ENCODE assay signal across 16 cellular contexts in genomic region chr12:25906651-25907340, GRCh38. TPM values are rescaled to one million over a fixed set of nuclear protein-coding genes. Genes with fewer than 3 reads are reported as not detected.
A peak's percentile ranks its signal among the peaks of the same experiment; 100 is the strongest.
DNase-seq lines count a peak whose midpoint lies in the region; ATAC-seq and TF ChIP-seq lines count a peak whose summit lies in the region.
"Had no signal": no experiment of that assay in that cellular context is flagged by ENCODE, and none has a peak within 500 bp of the region (broad histone marks: within the 10 kb centered on the region; RNA-seq: fewer than 3 reads in every experiment).

No MANE protein-coding gene starts in this region.

- no peaks in the 10 kb centered on the region for H3K36me3 Mint-ChIP-seq in activated naive CD4-positive, alpha-beta T cell treated with anti-CD3 and anti-CD28 coated beads, Interleukin-2, amount 50 U/mL, for 72 hours
- H3K36me3 Mint-ChIP-seq: CD14-positive monocyte; CD4-positive, alpha-beta memory T cell had no signal

- H3K27ac Mint-ChIP-seq in activated naive CD4-positive, alpha-beta T cell treated with anti-CD3 and anti-CD28 coated beads, Interleukin-2, amount 50 U/mL, for 72 hours: no peak overlapping the region
- H3K27ac Mint-ChIP-seq: CD14-positive monocyte; CD4-positive, alpha-beta memory T cell; H9 had no signal

- no peak overlapping the region for H3K4me3 ChIP-seq in NB4 (ENCODE audit: low read depth, low read length)
- H3K4me3 ChIP-seq: BLaER1, GM12878 had no signal

- no peak for ATAC-seq in HG03159 (IDR thresholded peaks at IDR 0.05; ENCODE audit: unreplicated experiment)
- no peak for ATAC-seq in activated naive CD4-positive, alpha-beta T cell treated with anti-CD3 and anti-CD28 coated beads, Interleukin-2, amount 50 U/mL, for 72 hours
- ATAC-seq: GM12878 had no signal

- no peak for TF ChIP-seq POLR2A in NB4 (IDR thresholded peaks at IDR 0.05; ENCODE audit: extremely low read depth, insufficient read length)

- in situ Hi-C loops in ACHN (cut with HindIII; ENCODE audit: low pct_ligation_motif_present, low pct_unique_long_range_greater_than_20kb, low sequenced_read_pairs): no loop called here

- DNase-seq in NB4 (ENCODE audit: low read depth): peak; percentile 36
- DNase-seq in globus pallidus (ENCODE audit: low spot score): peak; percentile 55
- peak; percentile 34 for DNase-seq in midbrain (lab: John Stamatoyannopoulos, UW)
- peak; percentile 72 for DNase-seq in superior temporal gyrus (ENCODE audit: extremely low spot score)
- DNase-seq in activated naive CD4-positive, alpha-beta T cell treated with anti-CD3 and anti-CD28 coated beads, Interleukin-2, amount 50 U/mL, for 72 hours (ENCODE audit: low spot score in 2 of 2): no peak
- DNase-seq in ACHN: no peak
- DNase-seq: AML-193; CD4-positive, alpha-beta memory T cell; DND-41; EL; H9 had no signal

- TF ChIP-seq CTCF in NB4 (IDR thresholded peaks at IDR 0.05; ENCODE audit: low read depth, low read length): no peak

- no peaks in the 10 kb centered on the region for H3K9me3 Mint-ChIP-seq in activated naive CD4-positive, alpha-beta T cell treated with anti-CD3 and anti-CD28 coated beads, Interleukin-2, amount 50 U/mL, for 72 hours
- H3K9me3 Mint-ChIP-seq: CD4-positive, alpha-beta memory T cell; H9 had no signal

RNA-seq across cellular contexts. Expression of gene RASSF8, which starts 51.7 kb away (rescaled TPM):
- under 1 TPM; 0.46 to 0.56 TPM for total RNA-seq in activated naive CD4-positive, alpha-beta T cell treated with anti-CD3 and anti-CD28 coated beads, Interleukin-2, amount 50 U/mL, for 72 hours
- total RNA-seq: CD4-positive, alpha-beta memory T cell; HT-29 had no signal

Comparison
In these comparisons a context has a peak if more than half of its experiments do, and no peak if none do; other contexts are left out.
1. DNase-seq: peak in NB4 (single experiment), globus pallidus (single experiment), midbrain (single experiment) and superior temporal gyrus (single experiment); none in activated naive CD4-positive, alpha-beta T cell treated with anti-CD3 and anti-CD28 coated beads, Interleukin-2, amount 50 U/mL, for 72 hours (0 of 2) and ACHN (single experiment).